ENCODE assay signal across 8 cellular contexts in the genomic region with DNA sequence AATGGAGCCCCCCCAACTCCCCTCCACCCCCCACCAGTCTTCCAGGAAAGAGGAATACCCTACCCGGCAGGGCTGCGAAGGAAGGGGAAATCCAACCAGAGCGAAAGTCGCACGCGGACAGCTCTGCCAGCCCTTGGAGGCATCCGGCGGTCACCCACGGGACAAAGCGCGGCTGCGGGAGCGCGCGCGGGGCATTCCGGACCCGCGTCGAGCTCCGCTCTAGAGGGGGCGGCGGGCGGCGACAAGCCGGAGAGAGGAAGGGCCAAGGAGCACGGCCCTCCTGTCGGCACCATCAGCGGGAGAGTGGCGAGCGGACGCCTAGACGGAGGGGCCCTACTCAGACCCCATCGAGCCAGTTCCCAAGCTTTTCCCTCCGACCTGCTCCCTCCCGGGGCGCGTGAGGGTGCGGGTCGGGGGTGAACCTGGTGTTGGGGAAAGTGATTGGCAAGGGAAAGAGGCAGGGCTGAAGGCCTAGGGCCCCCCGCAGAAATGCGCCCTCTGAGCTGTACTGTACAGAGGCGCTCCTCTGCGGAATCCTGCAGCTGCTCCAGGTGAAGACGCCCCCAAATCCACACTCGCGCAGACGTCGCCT. TPM values are rescaled to one million over a fixed set of nuclear protein-coding genes. Genes with fewer than 3 reads are reported as not detected.
DNase-seq lines count a peak whose midpoint lies in the region; ATAC-seq, FAIRE-seq and TF ChIP-seq lines count a peak whose summit lies in the region.

No MANE protein-coding gene starts in this region.

- no peaks in the 10 kb centered on the region for H3K9me3 Mint-ChIP-seq in astrocyte (ENCODE audit: unreplicated experiment)
- H3K9me3 Mint-ChIP-seq in stimulated activated naive CD8-positive, alpha-beta T cell treated with anti-CD3 and anti-CD28 coated beads, Interleukin-15, Interleukin-2, amounts not matched to agents 100 ng/mL and 50 ng/mL, for 24 hours = no peaks in the 10 kb centered on the region

- peaks cover 58% of the 10 kb centered on the region for H3K27me3 Mint-ChIP-seq in astrocyte (ENCODE audit: low read depth, unreplicated experiment)
- H3K27me3 Mint-ChIP-seq in stimulated activated naive CD8-positive, alpha-beta T cell treated with anti-CD3 and anti-CD28 coated beads, Interleukin-15, Interleukin-2, amounts not matched to agents 100 ng/mL and 50 ng/mL, for 24 hours = peaks cover 36% of the 10 kb centered on the region

- peaks cover 25% of the 10 kb centered on the region for H3K4me1 ChIP-seq in astrocyte (ENCODE audit: insufficient read depth, low read length)
- peaks cover 6 to 17% of the 10 kb centered on the region in 2 donors for H3K4me1 ChIP-seq in kidney (ENCODE audit: control insufficient read depth in 1 of 2, insufficient read depth in 1 of 2, low read depth in 1 of 2, low read length in 2 of 2)

- H3K79me2 ChIP-seq in astrocyte (ENCODE audit: insufficient read depth, low read length) = no peaks in the 10 kb centered on the region

- peak; percentile 36 for ATAC-seq in HG03354 (IDR thresholded peaks at IDR 0.05; ENCODE audit: poor library complexity, severe bottlenecking, unreplicated experiment)

- H2AFZ ChIP-seq in astrocyte (ENCODE audit: low read depth, low read length) = peak overlapping the region; percentile 56

- H3K27ac ChIP-seq in astrocyte (ENCODE audit: low read depth, low read length) (no peak overlapping the region), kidney (ENCODE audit: low read depth in 2 of 2, low read length in 2 of 2) (no peak overlapping the region)

- H3K4me1 Mint-ChIP-seq in astrocyte (ENCODE audit: low read depth, unreplicated experiment) = peaks cover 26% of the 10 kb centered on the region
- peaks cover 62% of the 10 kb centered on the region for H3K4me1 Mint-ChIP-seq in stimulated activated naive CD8-positive, alpha-beta T cell treated with anti-CD3 and anti-CD28 coated beads, Interleukin-15, Interleukin-2, amounts not matched to agents 100 ng/mL and 50 ng/mL, for 24 hours (ENCODE audit: low read depth)

- peak overlapping the region; percentile 81 for H3K4me2 ChIP-seq in astrocyte (ENCODE audit: low read length)

- no peak overlapping the region for H3K9ac ChIP-seq in astrocyte (ENCODE audit: low read length)
- H3K9ac ChIP-seq in kidney (ENCODE audit: low read length in 2 of 2) = no peak overlapping the region

- H3K9me3 ChIP-seq in astrocyte (ENCODE audit: insufficient read depth, low read depth, low read length) (no peaks in the 10 kb centered on the region), kidney (ENCODE audit: control insufficient read depth in 1 of 2, low read length in 2 of 2) (no peaks in the 10 kb centered on the region)

- H3K36me3 ChIP-seq in astrocyte (ENCODE audit: insufficient read depth, low read length) (no peaks in the 10 kb centered on the region), kidney (ENCODE audit: control insufficient read depth in 1 of 2, insufficient read depth in 2 of 2, low read length in 2 of 2) (no peaks in the 10 kb centered on the region)

- intact Hi-C loops in kidney (cut with DNase I) = no loop called here

- H3K4me3 ChIP-seq in astrocyte (ENCODE audit: insufficient read depth, low read depth, low read length) = peak overlapping the region; percentile 48
- peak overlapping the region; percentile 55 to 65 for H3K4me3 ChIP-seq in kidney (ENCODE audit: low read length in 2 of 2)

- DNase-seq in activated naive CD4-positive, alpha-beta T cell treated with Interleukin-2 at 50 U/mL for 16 hours = peak; percentile 35
- no peak for DNase-seq in activated naive CD4-positive, alpha-beta T cell (lab: John Stamatoyannopoulos, UW)
- DNase-seq in astrocyte (ENCODE audit: low read depth) (no peak), kidney (peak; percentile 83), ureter (ENCODE audit: low spot score) (no peak), HK-2 (ENCODE audit: unreplicated experiment) (no peak)

- peak overlapping the region; percentile 45 for H3K4me3 Mint-ChIP-seq in astrocyte (ENCODE audit: unreplicated experiment)
- H3K4me3 Mint-ChIP-seq in stimulated activated naive CD8-positive, alpha-beta T cell treated with anti-CD3 and anti-CD28 coated beads, Interleukin-15, Interleukin-2, amounts not matched to agents 100 ng/mL and 50 ng/mL, for 24 hours = peak overlapping the region; percentile 71

- peaks cover 9% of the 10 kb centered on the region for H4K20me1 ChIP-seq in astrocyte (ENCODE audit: insufficient read depth, low read length)

- FAIRE-seq in astrocyte (lab: Jason Lieb, UNC) (no peak), kidney (lab: Jason Lieb, UNC) (no peak)

- peaks cover 47% of the 10 kb centered on the region for H3K27me3 ChIP-seq in astrocyte (ENCODE audit: insufficient read depth, low read length)

- no peak overlapping the region for H3K27ac Mint-ChIP-seq in astrocyte (ENCODE audit: unreplicated experiment)
- H3K27ac Mint-ChIP-seq in stimulated activated naive CD8-positive, alpha-beta T cell treated with anti-CD3 and anti-CD28 coated beads, Interleukin-15, Interleukin-2, amounts not matched to agents 100 ng/mL and 50 ng/mL, for 24 hours = no peak overlapping the region

- no peaks in the 10 kb centered on the region for H3K36me3 Mint-ChIP-seq in astrocyte (ENCODE audit: low read depth, unreplicated experiment)
- no peaks in the 10 kb centered on the region for H3K36me3 Mint-ChIP-seq in stimulated activated naive CD8-positive, alpha-beta T cell treated with anti-CD3 and anti-CD28 coated beads, Interleukin-15, Interleukin-2, amounts not matched to agents 100 ng/mL and 50 ng/mL, for 24 hours (ENCODE audit: low read depth)

- TF ChIP-seq CTCF in astrocyte (IDR thresholded peaks at IDR 0.05; ENCODE audit: insufficient read depth, low read depth, low read length) = no peak
- no peak for TF ChIP-seq CTCF in kidney (IDR thresholded peaks at IDR 0.05; ENCODE audit: borderline replicate concordance, extremely low read depth, insufficient read depth)

RNA-seq across cellular contexts. Expression of a gene that starts 0.4 kb away (rescaled TPM):
- total RNA-seq in astrocyte (0.43 and 0.53 TPM in 2 replicates), kidney (18.8 TPM), ureter (35.5 TPM)
- polyA plus RNA-seq in kidney (ENCODE audit: insufficient read depth, low read depth, low replicate concordance) = 2.4 TPM

RNA-seq across cellular contexts. Expression of a gene that starts 36.6 kb away (rescaled TPM):
- total RNA-seq in astrocyte = 15.5 and 17.0 TPM in 2 replicates
- 14.5 TPM for total RNA-seq in kidney
- polyA plus RNA-seq in kidney (ENCODE audit: insufficient read depth, low read depth, low replicate concordance) = 3.4 TPM
- total RNA-seq in ureter = 12.5 TPM

Comparison
In these comparisons a context has a peak if more than half of its experiments do, and no peak if none do; other contexts are left out.
1. DNase-seq: peak in activated naive CD4-positive, alpha-beta T cell treated with Interleukin-2 at 50 U/mL for 16 hours (single experiment) and kidney (single experiment); none in activated naive CD4-positive, alpha-beta T cell (0 of 4), astrocyte (single experiment), ureter (single experiment) and HK-2 (single experiment).
2. RNA of a gene that starts 0.4 kb away (total RNA-seq): 35.5 TPM in ureter (single experiment) and 18.8 TPM in kidney (single experiment); 0.43 to 0.53 TPM in astrocyte; every median in the first group is over 10 times any median in the second.